9 cellular contexts compared by ENCODE assay signal in genomic region chr10:129962558-129963075, GRCh38. TPM values are rescaled to one million over a fixed set of nuclear protein-coding genes. Genes with fewer than 3 reads are reported as not detected.
DNase-seq lines count a peak whose midpoint lies in the region; ATAC-seq and TF ChIP-seq lines count a peak whose summit lies in the region.
"Had no signal": no experiment of that assay in that cellular context is flagged by ENCODE, and none has a peak within 500 bp of the region (broad histone marks: within the 10 kb centered on the region; RNA-seq: fewer than 3 reads in every experiment).

No MANE protein-coding gene starts in this region.

- peaks cover 5% of the 10 kb centered on the region for H3K36me3 Mint-ChIP-seq in natural killer cell treated with Interleukin-12 subunit alpha and Interleukin-12 subunit beta and Interleukin-15 and Interleukin-18, amount 100 ng/mL, for 72 hours

- DNase-seq in A673 (ENCODE audit: low spot score), result no peak
- no peak for DNase-seq in natural killer cell treated with Interleukin-12 subunit alpha and Interleukin-12 subunit beta and Interleukin-15 and Interleukin-18, amount 100 ng/mL, for 72 hours (ENCODE audit: low spot score)
- no peak for DNase-seq in MM.1S
- no peak for DNase-seq in RKO (ENCODE audit: low spot score)
- DNase-seq in posterior cingulate gyrus, result no peak
- DNase-seq in superior temporal gyrus (ENCODE audit: extremely low spot score), result no peak
- DNase-seq: NCI-H1092 treated with DMSO at 0.1 percent for 48 hours had no signal

- peaks cover 41% of the 10 kb centered on the region for H3K4me1 ChIP-seq in A673 (ENCODE audit: insufficient read depth, low read length, poor library complexity, severe bottlenecking)
- peaks cover 54% of the 10 kb centered on the region for H3K4me1 ChIP-seq in HUES6 (ENCODE audit: control insufficient read depth, insufficient read depth, low read length)
- peaks cover 3 to 5% of the 10 kb centered on the region in 2 donors for H3K4me1 ChIP-seq in duodenal mucosa (ENCODE audit: control insufficient read depth in 1 of 2, insufficient read depth in 2 of 2, low read length in 2 of 2)
- H3K4me1 ChIP-seq in MM.1S (ENCODE audit: low read length), result no peaks in the 10 kb centered on the region

- POLR2A ChIA-PET in A673 (lab: Charles Lee; ENCODE audit: low non-redundant PET), result interaction anchor here (0.6 kb wide), 1 partner anchor 665 kb away, joined by 3 read pairs; no protein-coding TSS in a partner anchor

- H3K4me3 ChIP-seq in A673 (ENCODE audit: low read depth, low read length, poor library complexity, severe bottlenecking) (peak overlapping the region; percentile 79), HUES6 (ENCODE audit: low read depth, low read length) (peak overlapping the region; percentile 67), duodenal mucosa (ENCODE audit: low read depth in 1 of 2, low read length in 2 of 2) (peak overlapping the region; percentile 55 to 60), MM.1S (ENCODE audit: low read length) (no peak overlapping the region)

- ATAC-seq in natural killer cell treated with Interleukin-12 subunit alpha and Interleukin-12 subunit beta and Interleukin-15 and Interleukin-18, amount 100 ng/mL, for 72 hours, result no peak

- no peaks in the 10 kb centered on the region for H3K9me2 ChIP-seq in MM.1S (replicated peaks; ENCODE audit: insufficient read depth, low read length)

- no peaks in the 10 kb centered on the region for H3K27me3 ChIP-seq in A673 (replicated peaks; ENCODE audit: insufficient read depth, low read depth, low read length, poor library complexity)
- peaks cover 98% of the 10 kb centered on the region for H3K27me3 ChIP-seq in HUES6 (ENCODE audit: control insufficient read depth, insufficient read depth, low read length)
- H3K27me3 ChIP-seq in duodenal mucosa (ENCODE audit: control insufficient read depth in 1 of 2, insufficient read depth in 2 of 2, low read length in 2 of 2), result peaks cover 83 to 86% of the 10 kb centered on the region in 2 donors
- H3K27me3 ChIP-seq in MM.1S (replicated peaks; ENCODE audit: insufficient read depth, low read length), result no peaks in the 10 kb centered on the region

- H3K4me1 Mint-ChIP-seq in natural killer cell treated with Interleukin-12 subunit alpha and Interleukin-12 subunit beta and Interleukin-15 and Interleukin-18, amount 100 ng/mL, for 72 hours (ENCODE audit: low read depth in 2 of 2), result peaks cover 12 to 15% of the 10 kb centered on the region in 2 donors

- H3K9ac ChIP-seq in HUES6 (ENCODE audit: low read length), result no peak overlapping the region
- H3K9ac ChIP-seq in duodenal mucosa (ENCODE audit: low read depth in 1 of 2, low read length in 2 of 2), result no peak overlapping the region
- H3K9ac ChIP-seq in MM.1S (ENCODE audit: low read length), result no peak overlapping the region

- H4K20me1 ChIP-seq in MM.1S (ENCODE audit: insufficient read depth, low read length), result no peaks in the 10 kb centered on the region

- TSS peak; percentile 37 for BruUV-seq in A673 (replicated peaks; lab: Mats Ljungman, UMichigan)

- no peak overlapping the region for H3K27ac Mint-ChIP-seq in natural killer cell treated with Interleukin-12 subunit alpha and Interleukin-12 subunit beta and Interleukin-15 and Interleukin-18, amount 100 ng/mL, for 72 hours

- H3K36me3 ChIP-seq in A673 (ENCODE audit: insufficient read depth, low read length, poor library complexity, severe bottlenecking), result peaks cover 39% of the 10 kb centered on the region
- no peaks in the 10 kb centered on the region for H3K36me3 ChIP-seq in HUES6 (ENCODE audit: control insufficient read depth, insufficient read depth, low read length)
- H3K36me3 ChIP-seq in duodenal mucosa (ENCODE audit: control insufficient read depth in 1 of 2, insufficient read depth in 2 of 2, low read length in 2 of 2), result no peaks in the 10 kb centered on the region
- no peaks in the 10 kb centered on the region for H3K36me3 ChIP-seq in MM.1S (replicated peaks; ENCODE audit: insufficient read depth, low read length)

- H3K9me3 ChIP-seq in A673 (ENCODE audit: low read depth, low read length, poor library complexity, severe bottlenecking) (no peaks in the 10 kb centered on the region), HUES6 (ENCODE audit: control insufficient read depth, insufficient read depth, low read depth, low read length) (no peaks in the 10 kb centered on the region), duodenal mucosa (ENCODE audit: control insufficient read depth in 1 of 2, low read length in 2 of 2) (no peaks in the 10 kb centered on the region), MM.1S (replicated peaks; ENCODE audit: insufficient read depth, low read length) (no peaks in the 10 kb centered on the region)

- intact Hi-C loops in A673 (cut with micrococcal nuclease; ENCODE audit: unreplicated experiment), result loop anchor here (5.0 to 10.0 kb wide), 5 partner anchors 70 to 1428 kb away; no protein-coding TSS in a partner anchor
- intact Hi-C loops in posterior cingulate gyrus (cut with DNase I), result no loop called here

- peak overlapping the region; percentile 86 for H3K27ac ChIP-seq in A673 (ENCODE audit: low read depth, low read length, poor library complexity, severe bottlenecking)
- no peak overlapping the region for H3K27ac ChIP-seq in HUES6 (ENCODE audit: low read depth, low read length)
- H3K27ac ChIP-seq in duodenal mucosa (ENCODE audit: low read depth, low read length), result no peak overlapping the region
- H3K27ac ChIP-seq in MM.1S (ENCODE audit: low read length), result no peak overlapping the region

- H3K9me3 Mint-ChIP-seq in natural killer cell treated with Interleukin-12 subunit alpha and Interleukin-12 subunit beta and Interleukin-15 and Interleukin-18, amount 100 ng/mL, for 72 hours, result no peaks in the 10 kb centered on the region

- CTCF ChIA-PET in A673 (lab: Charles Lee), result interaction anchor here (0.7 kb wide), 2 partner anchors 8 to 109 kb away, joined by 4 read pairs; no protein-coding TSS in a partner anchor

- peak overlapping the region; percentile 49 for H3K4me3 Mint-ChIP-seq in natural killer cell treated with Interleukin-12 subunit alpha and Interleukin-12 subunit beta and Interleukin-15 and Interleukin-18, amount 100 ng/mL, for 72 hours

- H3K4me2 ChIP-seq in MM.1S (ENCODE audit: low read depth, low read length), result no peak overlapping the region

- H3K79me2 ChIP-seq in MM.1S (ENCODE audit: low read length), result no peaks in the 10 kb centered on the region

- H3F3A ChIP-seq in MM.1S (ENCODE audit: insufficient read depth, low read length), result no peaks in the 10 kb centered on the region

- no peak overlapping the region for H2AFZ ChIP-seq in MM.1S (ENCODE audit: low read length)

- no peak for TF ChIP-seq CTCF in A673 (conservative IDR thresholded peaks at IDR 0.05; ENCODE audit: low read depth, low read length)
- TF ChIP-seq CTCF in MM.1S (IDR thresholded peaks at IDR 0.05; ENCODE audit: low read length), result no peak

- H3K27me3 Mint-ChIP-seq in natural killer cell treated with Interleukin-12 subunit alpha and Interleukin-12 subunit beta and Interleukin-15 and Interleukin-18, amount 100 ng/mL, for 72 hours, result peaks cover 34 to 55% of the 10 kb centered on the region in 2 donors

RNA-seq across cellular contexts. Expression of gene EBF3, which starts 1.5 kb away (rescaled TPM):
- 52.2 and 56.2 TPM in 2 replicates for total RNA-seq in A673 (2021)
- not detected for total RNA-seq in natural killer cell treated with Interleukin-12 subunit alpha and Interleukin-12 subunit beta and Interleukin-15 and Interleukin-18, amount 100 ng/mL, for 72 hours

Comparison
In these comparisons a context has a peak if more than half of its experiments do, and no peak if none do; other contexts are left out.
1. RNA of gene EBF3, which starts 1.5 kb away (total RNA-seq): 52.2 to 56.2 TPM in A673; not detected in natural killer cell treated with Interleukin-12 subunit alpha and Interleukin-12 subunit beta and Interleukin-15 and Interleukin-18, amount 100 ng/mL, for 72 hours; every median in the first group is over 10 times any median in the second.